Comparison of ENCODE assay signal across 3 cellular contexts in the genomic region with DNA sequence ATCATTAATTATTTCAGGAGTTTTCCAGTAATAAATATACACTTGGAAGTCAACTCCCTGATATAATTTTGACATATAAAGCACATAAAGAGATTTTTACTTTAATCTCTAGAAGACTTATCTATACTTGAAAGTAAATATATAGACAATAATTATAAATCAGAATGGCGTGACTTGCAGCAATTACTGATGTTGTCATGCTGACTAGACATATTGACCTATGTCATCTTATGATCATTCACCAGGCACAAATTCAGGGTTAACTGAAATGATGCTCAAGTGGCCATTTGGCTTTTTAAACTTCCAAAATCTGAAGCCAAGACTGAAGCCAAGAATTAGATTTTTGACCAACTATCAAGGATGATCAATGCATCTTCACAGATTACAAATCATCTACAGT.
TF ChIP-seq lines count a peak whose summit lies in the region.

No MANE protein-coding gene starts in this region.

TF ChIP-seq in A549, 52 proteins besides CTCF, POLR2A, EP300 and RAD21:
- peak; percentile 15 for TF ChIP-seq MAFK (IDR thresholded peaks at IDR 0.05; ENCODE audit: partially characterized antibody)
- no peak for TF ChIP-seq ZC3H11A (IDR thresholded peaks at IDR 0.05)

TF ChIP-seq in IMR-90, 13 proteins besides CTCF, POLR2A, EP300 and RAD21:
- TF ChIP-seq MAFK (IDR thresholded peaks at IDR 0.05; ENCODE audit: low read depth, low read length) (0 out of 2 replicates have a peak, but pooled peaks have one; percentile 36), NFE2L2 (IDR thresholded peaks at IDR 0.05; ENCODE audit: low read depth, low read length) (no peak), RFX5 (IDR thresholded peaks at IDR 0.05; ENCODE audit: low read depth, low read length) (no peak)

TF ChIP-seq in H1, 55 proteins besides CTCF, POLR2A, EP300 and RAD21:
- TF ChIP-seq SRF (IDR thresholded peaks at IDR 0.05; ENCODE audit: low read depth, low read length) (no peak), NANOG (IDR thresholded peaks at IDR 0.05; ENCODE audit: insufficient read depth, low read depth, low read length, poor library complexity, severe bottlenecking) (no peak), CHD2 (IDR thresholded peaks at IDR 0.05; ENCODE audit: low read length) (no peak)
